In genomic region chr11:69890476-69890875, GRCh38 we compare ENCODE assay signal across 19 cellular contexts.
"Had no signal": no experiment of that assay in that cellular context is flagged by ENCODE, and none has a peak within 500 bp of the region (broad histone marks: within the 10 kb centered on the region; RNA-seq: fewer than 3 reads in every experiment).

No MANE protein-coding gene starts in this region.

- H3K9me3 Mint-ChIP-seq: natural killer cell, type B pancreatic cell had no signal

- H3K27ac Mint-ChIP-seq: natural killer cell, type B pancreatic cell had no signal

- ATAC-seq: esophagus mucosa; left cardiac atrium; natural killer cell; right cardiac atrium; stimulated activated naive CD8-positive, alpha-beta T cell treated with anti-CD3 and anti-CD28 coated beads, Interleukin-15, Interleukin-2, amounts not matched to agents 100 U/mL and 50 U/mL, for 24 hours had no signal

- H3K4me3 ChIP-seq: dorsolateral prefrontal cortex, heart right ventricle, suprapubic skin, thyroid gland, uterus had no signal

- H3K27me3 ChIP-seq: thyroid gland, uterus had no signal

- H3K36me3 ChIP-seq: heart right ventricle, suprapubic skin, thyroid gland, uterus had no signal

- H3K9me3 ChIP-seq: heart right ventricle, suprapubic skin, thyroid gland, uterus had no signal

- H3K27ac ChIP-seq: dorsolateral prefrontal cortex, heart right ventricle, suprapubic skin, thyroid gland, uterus had no signal

- H3K4me1 ChIP-seq: suprapubic skin, uterus had no signal

- H3K4me3 Mint-ChIP-seq: natural killer cell, type B pancreatic cell had no signal

- DNase-seq: caudate nucleus; cortex of kidney; dorsolateral prefrontal cortex; effector memory CD4-positive, alpha-beta T cell; heart right ventricle; hypothalamus; islet precursor cell; left cardiac atrium; mammary epithelial cell; natural killer cell; small intestine; stimulated activated CD4-positive, alpha-beta T cell treated with anti-CD3 and anti-CD28 coated beads, Interleukin-2, amount 100 ng/mL, for 48 hours; stimulated activated naive CD8-positive, alpha-beta T cell treated with anti-CD3 and anti-CD28 coated beads, Interleukin-15, Interleukin-2, amounts not matched to agents 100 U/mL and 50 U/mL, for 24 hours; thyroid gland; uterus had no signal

- H3K36me3 Mint-ChIP-seq: natural killer cell, type B pancreatic cell had no signal
